Comparison of ENCODE assay signal across 14 cellular contexts in genomic region chr1:212482352-212483153, GRCh38. TPM values are rescaled to one million over a fixed set of nuclear protein-coding genes. Genes with fewer than 3 reads are reported as not detected.
DNase-seq lines count a peak whose midpoint lies in the region; ATAC-seq and TF ChIP-seq lines count a peak whose summit lies in the region.
"Had no signal": no experiment of that assay in that cellular context is flagged by ENCODE, and none has a peak within 500 bp of the region (broad histone marks: within the 10 kb centered on the region; RNA-seq: fewer than 3 reads in every experiment).

No MANE protein-coding gene starts in this region.

- intact Hi-C loops in mammary epithelial cell (cut with micrococcal nuclease) (no loop called here), mucosa of descending colon (cut with DNase I, micrococcal nuclease) (no loop called here)

- H3K9me3 ChIP-seq in mammary epithelial cell (replicated peaks; ENCODE audit: insufficient read depth, low read length) (no peaks in the 10 kb centered on the region), mucosa of descending colon (no peaks in the 10 kb centered on the region)
- H3K9me3 ChIP-seq: upper lobe of left lung had no signal

- in situ Hi-C loops in mammary epithelial cell (cut with MboI; ENCODE audit: low sequenced_read_pairs in 2 of 2): loop anchor here (10.0 to 25.0 kb wide), 2 partner anchors 112 to 505 kb away; no protein-coding TSS in a partner anchor

- WGBS in mammary epithelial cell (ENCODE audit: low coverage, missing lambda C conversion rate): 74% methylated on average over 6 of the region's 7 CpGs

- no TSS peak for BruUV-seq in mammary epithelial cell (replicated peaks; lab: Mats Ljungman, UMichigan)

- no peaks in the 10 kb centered on the region for H4K20me1 ChIP-seq in mammary epithelial cell (ENCODE audit: insufficient read depth, low read length)

- dilution Hi-C loops in mammary epithelial cell (cut with HindIII; ENCODE audit: low sequenced_read_pairs): no loop called here

- TF ChIP-seq CTCF in AG09309 (IDR thresholded peaks at IDR 0.05; ENCODE audit: control insufficient read depth, insufficient read depth, low read depth, low read length, missing control alignments) (no peak), mammary epithelial cell (conservative IDR thresholded peaks at IDR 0.05 in 1 of 2, IDR thresholded peaks at IDR 0.05 in 1 of 2; ENCODE audit: extremely low read depth in 1 of 2, insufficient read depth in 1 of 2, low read depth in 1 of 2, low read length in 2 of 2) (no peak), mucosa of descending colon (IDR thresholded peaks at IDR 0.05) (no peak)

- no peak overlapping the region for H3K27ac ChIP-seq in mammary epithelial cell (ENCODE audit: insufficient read depth, low read depth, low read length)
- H3K27ac ChIP-seq: cardiac muscle cell, upper lobe of left lung had no signal

- H3K36me3 ChIP-seq in mammary epithelial cell (ENCODE audit: insufficient read depth, low read length) (no peaks in the 10 kb centered on the region), mucosa of descending colon (ENCODE audit: low read depth) (no peaks in the 10 kb centered on the region)
- H3K36me3 ChIP-seq: cardiac muscle cell, upper lobe of left lung had no signal

- ATAC-seq in mucosa of descending colon: peak; percentile 47
- no peak for ATAC-seq in GM19455 (IDR thresholded peaks at IDR 0.05; ENCODE audit: unreplicated experiment)

- CTCF ChIA-PET in mammary epithelial cell (lab: Charles Lee; ENCODE audit: low non-redundant PET): no interaction called here

- H3K4me3 ChIP-seq in AG09309 (ENCODE audit: control insufficient read depth, low read depth, low read length) (no peak overlapping the region), mammary epithelial cell (replicated peaks in 1 of 3; ENCODE audit: insufficient read depth in 1 of 3, low read depth in 2 of 3, low read length in 3 of 3) (no peak overlapping the region), mucosa of descending colon (no peak overlapping the region)
- H3K4me3 ChIP-seq: cardiac muscle cell, upper lobe of left lung had no signal

- peak; percentile 20 for DNase-seq in AG09309 (ENCODE audit: low read depth)
- peak; percentile 80 for DNase-seq in LoVo (ENCODE audit: low spot score)
- DNase-seq in mammary epithelial cell: peak; percentile 38
- DNase-seq in mucosa of descending colon: peak in 1 of 3 donors; percentile 41
- DNase-seq in HuH-7.5 (ENCODE audit: low spot score): no peak
- DNase-seq in HCEC 1CT: no peak
- DNase-seq in NOMO-1 (lab: John Stamatoyannopoulos, UW; ENCODE audit: unreplicated experiment in 2 of 2): no peak
- DNase-seq: activated CD4-positive, alpha-beta T cell treated with anti-CD3 and anti-CD28 coated beads for 4 hours; AML-193; erythroblast; naive B cell; upper lobe of left lung had no signal

- H3K4me1 ChIP-seq in mammary epithelial cell (ENCODE audit: insufficient read depth, low read length) (peaks cover 21% of the 10 kb centered on the region), mucosa of descending colon (ENCODE audit: low read depth) (peaks cover 12% of the 10 kb centered on the region)

- no peak overlapping the region for H3K9ac ChIP-seq in mammary epithelial cell (ENCODE audit: insufficient read depth, low read length)

- H3K27me3 ChIP-seq in mammary epithelial cell (ENCODE audit: insufficient read depth, low read length): no peaks in the 10 kb centered on the region
- H3K27me3 ChIP-seq: cardiac muscle cell, upper lobe of left lung had no signal

- H3K79me2 ChIP-seq in mammary epithelial cell (ENCODE audit: insufficient read depth, low read length): no peaks in the 10 kb centered on the region

- no peak overlapping the region for H2AFZ ChIP-seq in mammary epithelial cell (ENCODE audit: low read depth, low read length)

- no peak overlapping the region for H3K4me2 ChIP-seq in mammary epithelial cell (ENCODE audit: insufficient read depth, low read depth, low read length)

RNA-seq across cellular contexts. Expression of gene NENF, which starts 49.8 kb away (rescaled TPM):
- total RNA-seq in mammary epithelial cell (10 to 100 TPM; 35.5 to 46.2 TPM), mucosa of descending colon (10 to 100 TPM; 30.6 to 43.0 (median 32.5) TPM)
- 37.5 TPM for polyA plus RNA-seq in mammary epithelial cell
- polyA minus RNA-seq in mammary epithelial cell: 8.3 TPM

Comparison
In these comparisons a context has a peak if more than half of its experiments do, and no peak if none do; other contexts are left out.
1. DNase-seq: peak in AG09309 (single experiment), LoVo (single experiment) and mammary epithelial cell (single experiment); none in HuH-7.5 (single experiment), HCEC 1CT (single experiment) and NOMO-1 (0 of 2).